In the genomic region with DNA sequence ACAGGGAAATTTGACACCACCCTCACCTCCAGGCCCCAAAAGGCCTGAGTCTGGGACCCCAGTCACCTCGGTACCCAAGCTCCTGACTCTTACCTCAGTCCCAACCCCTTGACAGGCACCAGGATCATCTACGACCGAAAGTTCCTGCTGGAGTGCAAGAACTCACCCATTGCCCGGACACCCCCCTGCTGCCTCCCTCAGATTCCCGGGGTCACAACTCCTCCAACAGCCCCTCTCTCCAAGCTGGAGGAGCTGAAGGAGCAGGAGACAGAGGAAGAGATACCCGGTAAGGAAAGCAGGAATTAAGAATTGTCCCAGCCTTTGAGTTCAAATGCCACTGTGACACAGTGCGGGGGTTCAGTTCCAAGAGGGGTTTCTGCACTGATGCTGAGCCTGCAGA, we compare ENCODE assay signal across 10 cellular contexts. TPM values are rescaled to one million over a fixed set of nuclear protein-coding genes. Genes with fewer than 3 reads are reported as not detected.
DNase-seq lines count a peak whose midpoint lies in the region; ATAC-seq and TF ChIP-seq lines count a peak whose summit lies in the region.
"Had no signal": no experiment of that assay in that cellular context is flagged by ENCODE, and none has a peak within 500 bp of the region (broad histone marks: within the 10 kb centered on the region; RNA-seq: fewer than 3 reads in every experiment).

No MANE protein-coding gene starts in this region.

- no peak for TF ChIP-seq CTCF in Caco-2 (IDR thresholded peaks at IDR 0.05; ENCODE audit: insufficient read depth in 1 of 2, low read depth in 1 of 2, low read length in 1 of 2, severe bottlenecking in 1 of 2, unreplicated experiment in 1 of 2)
- no peak for TF ChIP-seq CTCF in RWPE1 (conservative IDR thresholded peaks at IDR 0.05; ENCODE audit: low read depth)
- TF ChIP-seq CTCF in esophagus squamous epithelium (IDR thresholded peaks at IDR 0.05): no peak

- H3K36me3 ChIP-seq in Caco-2 (ENCODE audit: control insufficient read depth, insufficient read depth, low read length) (peaks cover 6% of the 10 kb centered on the region), esophagus squamous epithelium (peaks cover 0 to 66% (median 33%) of the 10 kb centered on the region in 3 donors), rectal smooth muscle tissue (ENCODE audit: control insufficient read depth, insufficient read depth, low read length) (peaks cover 20% of the 10 kb centered on the region)

- H3K9me3 Mint-ChIP-seq in Caco-2 (ENCODE audit: unreplicated experiment): no peaks in the 10 kb centered on the region

- no peak for TF ChIP-seq POLR2A in esophagus squamous epithelium (IDR thresholded peaks at IDR 0.05)

- CTCF ChIA-PET in Caco-2 (lab: Charles Lee) (no interaction called here), RWPE1 (lab: Yijun Ruan, JAX) (interaction anchor here (1.6 to 2.9 kb wide), 2 partner anchors 90 to 172 kb away, joined by 8 to 21 read pairs; a partner anchor contains a TSS)

- peak overlapping the region; percentile 64 for H3K27ac Mint-ChIP-seq in Caco-2 (ENCODE audit: unreplicated experiment)

- peak overlapping the region; percentile 69 for H3K4me3 Mint-ChIP-seq in Caco-2 (ENCODE audit: unreplicated experiment)

- intact Hi-C loops in Caco-2 (cut with micrococcal nuclease; ENCODE audit: unreplicated experiment): no loop called here
- intact Hi-C loops in esophagus squamous epithelium (cut with DNase I): no loop called here

- no peaks in the 10 kb centered on the region for H3K27me3 ChIP-seq in Caco-2 (replicated peaks; ENCODE audit: control insufficient read depth, insufficient read depth, low read length)
- H3K27me3 ChIP-seq in esophagus squamous epithelium: no peaks in the 10 kb centered on the region
- H3K27me3 ChIP-seq in rectal smooth muscle tissue (ENCODE audit: control insufficient read depth, insufficient read depth, low read length): no peaks in the 10 kb centered on the region

- H3K4me3 ChIP-seq in Caco-2 (ENCODE audit: low read depth, low read length) (no peak overlapping the region), esophagus squamous epithelium (peak overlapping the region in 3 of 4 donors; percentile 52 to 70 (median 56)), rectal smooth muscle tissue (ENCODE audit: low read length) (peak overlapping the region; percentile 65)

- peaks cover 13% of the 10 kb centered on the region for H3K4me1 ChIP-seq in Caco-2
- H3K4me1 ChIP-seq in esophagus squamous epithelium: peaks cover 26 to 52% (median 31%) of the 10 kb centered on the region in 3 donors
- peaks cover 36% of the 10 kb centered on the region for H3K4me1 ChIP-seq in rectal smooth muscle tissue (ENCODE audit: control insufficient read depth, insufficient read depth, low read length)

- H3K36me3 Mint-ChIP-seq in Caco-2 (ENCODE audit: insufficient read depth, unreplicated experiment): peaks cover 95% of the 10 kb centered on the region

- H3K9me3 ChIP-seq in Caco-2 (no peaks in the 10 kb centered on the region), esophagus squamous epithelium (no peaks in the 10 kb centered on the region)

- no peak for ATAC-seq in GM21619 (IDR thresholded peaks at IDR 0.05; ENCODE audit: unreplicated experiment)

- DNase-seq in Caco-2: no peak
- DNase-seq in RWPE1 (ENCODE audit: low spot score): no peak
- DNase-seq in esophagus squamous epithelium (lab: John Stamatoyannopoulos, UW): no peak
- DNase-seq in stimulated activated naive CD4-positive, alpha-beta T cell treated with Interleukin-2 at 50 U/mL for 16 hours (lab: John Stamatoyannopoulos, UW): no peak
- DNase-seq in NOMO-1 (lab: John Stamatoyannopoulos, UW; ENCODE audit: unreplicated experiment in 2 of 2): no peak
- no peak for DNase-seq in NCI-H146 (lab: John Stamatoyannopoulos, UW)
- DNase-seq: islet precursor cell, SW 1271 had no signal

- peaks cover 25% of the 10 kb centered on the region for H3K4me1 Mint-ChIP-seq in Caco-2 (ENCODE audit: low read depth, unreplicated experiment)

- BruUV-seq in Caco-2 (replicated peaks; lab: Mats Ljungman, UMichigan): no TSS peak

- no peaks in the 10 kb centered on the region for H3K27me3 Mint-ChIP-seq in Caco-2 (ENCODE audit: insufficient read depth, unreplicated experiment)

- H3K9ac ChIP-seq in rectal smooth muscle tissue (ENCODE audit: low read length): peak overlapping the region; percentile 14

- POLR2A ChIA-PET in Caco-2 (lab: Charles Lee): interaction anchor here (1.8 to 2.1 kb wide), 2 partner anchors 9 to 15 kb away, joined by 14 to 29 read pairs; a partner anchor contains a TSS
- POLR2A ChIA-PET in RWPE1 (lab: Yijun Ruan, JAX; ENCODE audit: low non-redundant PET): interaction anchor here (0.9 to 2.7 kb wide), 3 partner anchors 8 to 99 kb away, joined by 4 to 18 read pairs (median 4); a partner anchor contains a TSS

- WGBS in esophagus squamous epithelium, 2 donors: 89 to 93% methylated on average over 2 to 5 of the region's 7 CpGs

- H3K27ac ChIP-seq in RWPE1: peak overlapping the region; percentile 86
- peak overlapping the region; percentile 95 to 98 (median 96) for H3K27ac ChIP-seq in esophagus squamous epithelium
- peak overlapping the region; percentile 93 for H3K27ac ChIP-seq in rectal smooth muscle tissue (ENCODE audit: low read depth, low read length)

RNA-seq across cellular contexts. Expression of a gene that starts 1.3 kb away (rescaled TPM):
- 7.6 and 8.0 TPM in 2 replicates for total RNA-seq in Caco-2 (2022)
- 10 to 100 TPM in 1 of 4 donors, 1 to 10 TPM in 3; 3.0 to 12.4 (median 6.2) TPM for total RNA-seq in esophagus squamous epithelium

RNA-seq across cellular contexts. Expression of a gene that starts 8.5 kb away (rescaled TPM):
- total RNA-seq in Caco-2 (2022) (44.0 and 50.3 TPM in 2 replicates), esophagus squamous epithelium (10 to 100 TPM; 17.4 to 22.3 (median 21.0) TPM)

RNA-seq across cellular contexts. Expression of a gene that starts 15.6 kb away (rescaled TPM):
- total RNA-seq in Caco-2 (2022) (23.4 and 25.1 TPM in 2 replicates), esophagus squamous epithelium (10 to 100 TPM in 1 of 4 donors, 1 to 10 TPM in 3; 3.4 to 10.5 (median 6.5) TPM)

RNA-seq across cellular contexts. Expression of a gene that starts 15.8 kb away (rescaled TPM):
- total RNA-seq in Caco-2 (2022): 79.5 and 91.3 TPM in 2 replicates
- total RNA-seq in esophagus squamous epithelium: 10 to 100 TPM; 41.4 to 56.9 (median 52.6) TPM
